8 cellular contexts compared by ENCODE assay signal in genomic region chr14:68789798-68790655, GRCh38. TPM values are rescaled to one million over a fixed set of nuclear protein-coding genes. Genes with fewer than 3 reads are reported as not detected.
DNase-seq lines count a peak whose midpoint lies in the region; ATAC-seq and TF ChIP-seq lines count a peak whose summit lies in the region.

No MANE protein-coding gene starts in this region.

- peak overlapping the region; percentile 85 for H3K4me3 Mint-ChIP-seq in Calu3 (ENCODE audit: low read depth, unreplicated experiment)

- H3K27me3 ChIP-seq in endocrine pancreas (ENCODE audit: control insufficient read depth, insufficient read depth, low read length) = no peaks in the 10 kb centered on the region
- H3K27me3 ChIP-seq in muscle layer of colon (ENCODE audit: control insufficient read depth in 1 of 2, insufficient read depth in 2 of 2, low read length in 2 of 2) = no peaks in the 10 kb centered on the region

- peak overlapping the region; percentile 81 for H3K27ac Mint-ChIP-seq in Calu3 (ENCODE audit: unreplicated experiment)

- no TSS peak for BruUV-seq in Calu3 (replicated peaks; lab: Mats Ljungman, UMichigan)

- H3K27ac ChIP-seq in muscle layer of colon (ENCODE audit: low read depth, low read length) = peak overlapping the region; percentile 100

- H3K9ac ChIP-seq in endocrine pancreas (ENCODE audit: control insufficient read depth, insufficient read depth, low read length) (peak overlapping the region; percentile 79), muscle layer of colon (ENCODE audit: low read length) (peak overlapping the region; percentile 100)

- H3K9me3 ChIP-seq in endocrine pancreas (ENCODE audit: control insufficient read depth, low read length) (no peaks in the 10 kb centered on the region), muscle layer of colon (ENCODE audit: low read length) (no peaks in the 10 kb centered on the region)

- H3K4me3 ChIP-seq in endocrine pancreas (ENCODE audit: control insufficient read depth, insufficient read depth, low read length) (no peak overlapping the region), muscle layer of colon (ENCODE audit: low read depth in 1 of 2, low read length in 2 of 2) (peak overlapping the region; percentile 81 to 98)

- H3K36me3 Mint-ChIP-seq in Calu3 (ENCODE audit: insufficient read depth, unreplicated experiment) = peaks cover 96% of the 10 kb centered on the region

- peak; percentile 24 for DNase-seq in Calu3
- peak; percentile 49 for DNase-seq in RKO (ENCODE audit: low spot score)
- DNase-seq in middle frontal gyrus (ENCODE audit: extremely low spot score, low spot score) = no peak
- no peak for DNase-seq in NCI-H187 (lab: John Stamatoyannopoulos, UW)
- DNase-seq in NCI-H2171 (lab: John Stamatoyannopoulos, UW) = no peak

- intact Hi-C loops in Calu3 (cut with micrococcal nuclease; ENCODE audit: unreplicated experiment) = loop anchor here (1.0 to 10.0 kb wide), 5 partner anchors 213 to 645 kb away; no protein-coding TSS in a partner anchor

- no peaks in the 10 kb centered on the region for H3K9me3 Mint-ChIP-seq in Calu3 (ENCODE audit: low read depth, unreplicated experiment)

- H3K27me3 Mint-ChIP-seq in Calu3 (ENCODE audit: unreplicated experiment) = no peaks in the 10 kb centered on the region

- H3K36me3 ChIP-seq in endocrine pancreas (ENCODE audit: control insufficient read depth, insufficient read depth, low read length) (no peaks in the 10 kb centered on the region), muscle layer of colon (ENCODE audit: insufficient read depth, low read length) (peaks cover 56% of the 10 kb centered on the region)

- no peak for TF ChIP-seq CTCF in Calu3 (IDR thresholded peaks at IDR 0.05; ENCODE audit: unreplicated experiment)

- H3K4me1 ChIP-seq in endocrine pancreas (ENCODE audit: control insufficient read depth, insufficient read depth, low read length) (no peaks in the 10 kb centered on the region), muscle layer of colon (ENCODE audit: insufficient read depth, low read length) (peaks cover 23% of the 10 kb centered on the region)

- ATAC-seq in HG02610 (IDR thresholded peaks at IDR 0.05; ENCODE audit: unreplicated experiment) = no peak

- peaks cover 24% of the 10 kb centered on the region for H3K4me1 Mint-ChIP-seq in Calu3 (ENCODE audit: low read depth, unreplicated experiment)

- CTCF ChIA-PET in Calu3 (lab: Charles Lee) = interaction anchor here (0.6 to 2.7 kb wide), 6 partner anchors 26 to 846 kb away, joined by 3 to 20 read pairs (median 3); no protein-coding TSS in a partner anchor

RNA-seq across cellular contexts. Expression of gene ZFP36L1, which starts 2.8 kb away (rescaled TPM):
- 208 and 240 TPM in 2 replicates for total RNA-seq in Calu3 (2022)

Comparison
In these comparisons a context has a peak if more than half of its experiments do, and no peak if none do; other contexts are left out.
1. DNase-seq: peak in Calu3 (single experiment) and RKO (single experiment); none in middle frontal gyrus (single experiment), NCI-H187 (0 of 2) and NCI-H2171 (single experiment).